ENCODE assay signal across 8 cellular contexts in genomic region chr12:106358410-106359241, GRCh38. TPM values are rescaled to one million over a fixed set of nuclear protein-coding genes. Genes with fewer than 3 reads are reported as not detected.
DNase-seq lines count a peak whose midpoint lies in the region; ATAC-seq and TF ChIP-seq lines count a peak whose summit lies in the region.

No MANE protein-coding gene starts in this region.

- no peaks in the 10 kb centered on the region for H3K36me3 Mint-ChIP-seq in natural killer cell

- H3K4me1 ChIP-seq in SJSA1 (replicated peaks): no peaks in the 10 kb centered on the region

- H3K9me3 ChIP-seq in SJSA1 (replicated peaks): no peaks in the 10 kb centered on the region

- H3K36me3 ChIP-seq in SJSA1: no peaks in the 10 kb centered on the region; the same call in 1 of the 2 replicates

- peak overlapping the region; percentile 71 to 93 for H3K27ac Mint-ChIP-seq in natural killer cell

- ATAC-seq in GM18861 (IDR thresholded peaks at IDR 0.05; ENCODE audit: unreplicated experiment) (peak; percentile 4), HG03175 (IDR thresholded peaks at IDR 0.05; ENCODE audit: unreplicated experiment) (peak; percentile 9), natural killer cell (peak in 1 of 3 donors; percentile 26)

- no peaks in the 10 kb centered on the region for H3K27me3 ChIP-seq in SJSA1 (replicated peaks)

- intact Hi-C loops in natural killer cell (cut with micrococcal nuclease): loop anchor here (5.0 kb wide), 1 partner anchor 111 kb away; the partner anchor contains the start of gene CKAP4

- no peaks in the 10 kb centered on the region for H3K9me3 Mint-ChIP-seq in natural killer cell

- peak overlapping the region; percentile 66 for H3K4me3 ChIP-seq in SJSA1

- no peak for TF ChIP-seq CTCF in 22Rv1 (IDR thresholded peaks at IDR 0.05)
- TF ChIP-seq CTCF in natural killer cell (IDR thresholded peaks at IDR 0.05): no peak

- H3K4me3 Mint-ChIP-seq in natural killer cell: peak overlapping the region; percentile 89

- DNase-seq in SJSA1 (ENCODE audit: low read depth in 1 of 2, low spot score in 2 of 2): no peak
- DNase-seq in epithelial cell of prostate (ENCODE audit: low read depth, low spot score): no peak
- DNase-seq in natural killer cell: no peak
- DNase-seq in globus pallidus (ENCODE audit: low spot score): no peak
- DNase-seq in activated CD8-positive, alpha-beta memory T cell treated with anti-CD3 and anti-CD28 coated beads, Interleukin-2, amount 50 U/mL, for 4 hours: no peak

- H3K27me3 Mint-ChIP-seq in natural killer cell (ENCODE audit: low read depth in 2 of 2): no peaks in the 10 kb centered on the region

- peaks cover 15 to 18% of the 10 kb centered on the region in 2 donors for H3K4me1 Mint-ChIP-seq in natural killer cell

- H3K27ac ChIP-seq in 22Rv1 (peak overlapping the region; percentile 89), SJSA1 (peak overlapping the region; percentile 36), epithelial cell of prostate (peak overlapping the region; percentile 78)

RNA-seq across cellular contexts. Expression of gene POLR3B, which starts 1.1 kb away (rescaled TPM):
- 7.9 and 14.3 TPM in 2 replicates for total RNA-seq in SJSA1 (2014; rRNA removed; shearing (Covaris generic))
- total RNA-seq in natural killer cell: 1 to 10 TPM; 3.8 to 8.1 (median 5.4) TPM

RNA-seq across cellular contexts. Expression of gene TCP11L2, which starts 56.1 kb away (rescaled TPM):
- total RNA-seq in SJSA1 (2014; rRNA removed; shearing (Covaris generic)): 0.78 and 1.4 TPM in 2 replicates
- total RNA-seq in natural killer cell: 10 to 100 TPM; 68.8 to 97.7 (median 71.1) TPM

Comparison
In these comparisons a context has a peak if more than half of its experiments do, and no peak if none do; other contexts are left out.
1. H3K27ac ChIP-seq: peak in every context shown above with its lines; median percentile 89 in 22Rv1; 78 in epithelial cell of prostate; 36 in SJSA1.
2. RNA of gene TCP11L2, which starts 56.1 kb away (total RNA-seq): 68.8 to 97.7 TPM in natural killer cell; 0.78 to 1.4 TPM in SJSA1; every median in the first group is over 10 times any median in the second.